ENCODE assay signal across 9 cellular contexts in the genomic region with DNA sequence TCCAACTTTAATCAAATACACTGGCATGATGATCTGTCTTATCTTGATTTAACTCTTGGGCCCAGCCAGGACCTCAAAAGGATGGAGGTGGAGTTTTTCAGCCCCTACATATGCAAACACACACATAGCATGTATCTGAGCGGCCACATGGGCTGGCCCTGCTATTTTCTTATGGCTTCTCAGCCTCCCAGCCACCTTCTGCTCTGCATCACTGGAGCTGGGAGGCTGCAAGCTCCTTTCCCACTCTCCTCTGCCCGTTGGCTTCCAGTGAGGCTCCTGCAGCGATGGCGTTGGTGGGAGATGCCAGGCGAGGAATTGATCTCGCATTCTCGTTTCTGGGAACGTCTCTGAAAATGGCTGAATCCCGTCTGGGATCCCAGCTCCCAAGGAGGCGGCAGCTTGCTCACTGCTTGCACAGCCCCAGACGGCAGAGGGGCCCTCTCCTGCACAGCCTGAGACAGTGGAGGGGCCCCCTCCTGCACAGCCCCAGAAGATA. TPM values are rescaled to one million over a fixed set of nuclear protein-coding genes. Genes with fewer than 3 reads are reported as not detected.
A peak's percentile ranks its signal among the peaks of the same experiment; 100 is the strongest.
DNase-seq lines count a peak whose midpoint lies in the region; ATAC-seq, FAIRE-seq and TF ChIP-seq lines count a peak whose summit lies in the region.
"Had no signal": no experiment of that assay in that cellular context is flagged by ENCODE, and none has a peak within 500 bp of the region (broad histone marks: within the 10 kb centered on the region; RNA-seq: fewer than 3 reads in every experiment).

No MANE protein-coding gene starts in this region.

- H3K4me3 ChIP-seq in A549 = no peak overlapping the region; the same call in 2 of the 3 replicates
- no peak overlapping the region for H3K4me3 ChIP-seq in mucosa of descending colon

- no peak for TF ChIP-seq CTCF in A549 (IDR thresholded peaks at IDR 0.05)
- TF ChIP-seq CTCF in natural killer cell (IDR thresholded peaks at IDR 0.05) = no peak
- TF ChIP-seq CTCF in mucosa of descending colon (IDR thresholded peaks at IDR 0.05) = no peak

- CTCF ChIA-PET in A549 (lab: Yijun Ruan, JAX) = interaction anchor here (0.8 to 2.3 kb wide), 4 partner anchors 11 to 36 kb away, joined by 3 to 6 read pairs (median 6); no protein-coding TSS in a partner anchor

- H3K36me3 Mint-ChIP-seq in IgD-negative memory B cell (peaks cover 9% of the 10 kb centered on the region), natural killer cell (no peaks in the 10 kb centered on the region)

- DNase-seq in A549 (ENCODE audit: low read depth in 1 of 2, low spot score in 1 of 2) = no peak
- no peak for DNase-seq in natural killer cell
- no peak for DNase-seq in mucosa of descending colon
- no peak for DNase-seq in activated effector memory CD4-positive, alpha-beta T cell treated with anti-CD3 and anti-CD28 coated beads, Interleukin-2, amount 50 U/mL, for 16 hours
- DNase-seq in CD1c-positive myeloid dendritic cell (ENCODE audit: extremely low spot score) = no peak
- DNase-seq in GM19240 (ENCODE audit: insufficient read length, low spot score) = no peak
- DNase-seq: NCI-H526 treated with DMSO at 0.1 percent for 48 hours had no signal

- H3K4me3 Mint-ChIP-seq in IgD-negative memory B cell (peak overlapping the region; percentile 37 to 96 (median 93)), natural killer cell (peak overlapping the region; percentile 92)

- peaks cover 2% of the 10 kb centered on the region for H3K36me3 ChIP-seq in mucosa of descending colon (ENCODE audit: low read depth)

- POLR2A ChIA-PET in A549 (lab: Yijun Ruan, JAX) = no interaction called here

- H3K4me2 ChIP-seq in A549 = peak overlapping the region; percentile 79

- H3K27ac ChIP-seq in A549 = peak overlapping the region; percentile 87 to 99; a peak in 4 of 6 replicates
- H3K27ac ChIP-seq in cingulate gyrus (ENCODE audit: low read depth, low read length) = peak overlapping the region; percentile 89

- no peak for FAIRE-seq in A549 (lab: Jason Lieb, UNC)

- no peak for ATAC-seq in A549
- ATAC-seq in natural killer cell = no peak
- no peak for ATAC-seq in mucosa of descending colon

- H3K9me3 ChIP-seq in A549 (no peaks in the 10 kb centered on the region), mucosa of descending colon (no peaks in the 10 kb centered on the region)

- TF ChIP-seq RAD21 in A549 (conservative IDR thresholded peaks at IDR 0.05 in 1 of 2, IDR thresholded peaks at IDR 0.05 in 1 of 2) = no peak

- H3K4me1 ChIP-seq in A549 (peaks cover 12% of the 10 kb centered on the region), mucosa of descending colon (ENCODE audit: low read depth) (peaks cover 24% of the 10 kb centered on the region)

- H3K4me1 Mint-ChIP-seq in IgD-negative memory B cell = peaks cover 25 to 35% (median 33%) of the 10 kb centered on the region in 3 donors
- H3K4me1 Mint-ChIP-seq in natural killer cell = peaks cover 6 to 28% of the 10 kb centered on the region in 2 donors

- TF ChIP-seq POLR2A in A549 (IDR thresholded peaks at IDR 0.05; ENCODE audit: low read length) = no peak

- H3K9me3 Mint-ChIP-seq in IgD-negative memory B cell = peaks cover 0 to 3% (median 0%) of the 10 kb centered on the region in 3 donors
- no peaks in the 10 kb centered on the region for H3K9me3 Mint-ChIP-seq in natural killer cell

- intact Hi-C loops in natural killer cell (cut with micrococcal nuclease) (loop anchor here (1.0 to 5.0 kb wide), 4 partner anchors 28 to 170 kb away; a partner anchor contains a TSS), mucosa of descending colon (cut with DNase I, micrococcal nuclease) (no loop called here)

- H3K27ac Mint-ChIP-seq in IgD-negative memory B cell = peak overlapping the region; percentile 93 to 100 (median 98)
- peak overlapping the region; percentile 95 for H3K27ac Mint-ChIP-seq in natural killer cell

- 90% methylated on average over 6 of the region's 11 CpGs for WGBS in A549 (ENCODE audit: missing lambda C conversion rate)

- no peak for TF ChIP-seq EP300 in A549 (IDR thresholded peaks at IDR 0.05)

- H3K27me3 Mint-ChIP-seq in IgD-negative memory B cell = no peaks in the 10 kb centered on the region
- H3K27me3 Mint-ChIP-seq in natural killer cell (ENCODE audit: low read depth in 2 of 2) = no peaks in the 10 kb centered on the region

TF ChIP-seq in A549, 52 proteins besides CTCF, POLR2A, EP300 and RAD21:
- TF ChIP-seq SMC3 (IDR thresholded peaks at IDR 0.05) = no peak
- no peak for TF ChIP-seq JUN (IDR thresholded peaks at IDR 0.05)
- no peak for TF ChIP-seq ZC3H11A (IDR thresholded peaks at IDR 0.05)
- TF ChIP-seq, protein P1, sequence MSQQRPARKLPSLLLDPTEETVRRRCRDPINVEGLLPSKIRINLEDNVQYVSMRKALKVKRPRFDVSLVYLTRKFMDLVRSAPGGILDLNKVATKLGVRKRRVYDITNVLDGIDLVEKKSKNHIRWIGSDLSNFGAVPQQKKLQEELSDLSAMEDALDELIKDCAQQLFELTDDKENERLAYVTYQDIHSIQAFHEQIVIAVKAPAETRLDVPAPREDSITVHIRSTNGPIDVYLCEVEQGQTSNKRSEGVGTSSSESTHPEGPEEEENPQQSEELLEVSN (IDR thresholded peaks at IDR 0.05; ENCODE audit: borderline replicate concordance, low read depth) = no peak
- TF ChIP-seq HEYL (CRISPR knock-in tag; IDR thresholded peaks at IDR 0.05) = no peak
- TF ChIP-seq KDM1A (IDR thresholded peaks at IDR 0.05; ENCODE audit: low read depth) = no peak
- no peak for TF ChIP-seq KDM5A (IDR thresholded peaks at IDR 0.05)
- TF ChIP-seq CHD2 (IDR thresholded peaks at IDR 0.05; ENCODE audit: low read length, partially characterized antibody) = no peak
- TF ChIP-seq, protein P2, sequence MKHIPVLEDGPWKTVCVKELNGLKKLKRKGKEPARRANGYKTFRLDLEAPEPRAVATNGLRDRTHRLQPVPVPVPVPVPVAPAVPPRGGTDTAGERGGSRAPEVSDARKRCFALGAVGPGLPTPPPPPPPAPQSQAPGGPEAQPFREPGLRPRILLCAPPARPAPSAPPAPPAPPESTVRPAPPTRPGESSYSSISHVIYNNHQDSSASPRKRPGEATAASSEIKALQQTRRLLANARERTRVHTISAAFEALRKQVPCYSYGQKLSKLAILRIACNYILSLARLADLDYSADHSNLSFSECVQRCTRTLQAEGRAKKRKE (CRISPR knock-in tag; IDR thresholded peaks at IDR 0.05; ENCODE audit: low read depth) = no peak
- TF ChIP-seq HOXA7 (CRISPR knock-in tag; IDR thresholded peaks at IDR 0.05) = no peak

RNA-seq across cellular contexts. Expression of a gene that starts 1.7 kb away (rescaled TPM):
- polyA plus RNA-seq in A549 (2011; rRNA removed) (4.4 and 6.6 TPM in 2 replicates), A549 (2017; fragmentation: RNase III; extraction: RNeasy Plus Mini Kit Qiagen cat#74134 plus additional on column Dnase treatment) (14.7 to 17.4 TPM (median 16.4 TPM) in 3 replicates), IgD-negative memory B cell (20.3 TPM)
- polyA plus RNA-seq in A549 (2012; cell fraction: cytosol; rRNA removed) = 14.3 and 19.8 TPM in 2 replicates
- polyA plus RNA-seq in A549 (2012; cell fraction: nucleus; rRNA removed) = 29.8 and 31.3 TPM in 2 replicates
- 4.5 and 5.9 TPM in 2 replicates for polyA minus RNA-seq in A549 (2011; rRNA and poly(A)+ RNA removed)
- total RNA-seq in natural killer cell (10 to 100 TPM; 11.3 to 15.1 (median 11.6) TPM), mucosa of descending colon (10 to 100 TPM; 45.2 to 65.5 (median 48.3) TPM)

RNA-seq across cellular contexts. Expression of a gene that starts 28.7 kb away (rescaled TPM):
- polyA plus RNA-seq in A549 (2011; rRNA removed) (0.16 and 0.29 TPM in 2 replicates), A549 (2017; fragmentation: RNase III; extraction: RNeasy Plus Mini Kit Qiagen cat#74134 plus additional on column Dnase treatment) (0.22 to 0.31 TPM (median 0.25 TPM) in 3 replicates), IgD-negative memory B cell (63.3 TPM)
- polyA plus RNA-seq in A549 (2012; cell fraction: cytosol; rRNA removed) = 0.16 and 0.25 TPM in 2 replicates
- 1.2 and 1.6 TPM in 2 replicates for polyA plus RNA-seq in A549 (2012; cell fraction: nucleus; rRNA removed)
- polyA minus RNA-seq in A549 (2011; rRNA and poly(A)+ RNA removed) = 0.29 and 0.34 TPM in 2 replicates
- total RNA-seq in natural killer cell (100 to 1,000 TPM; 228 to 266 (median 262) TPM), mucosa of descending colon (100 to 1,000 TPM; 143 to 206 (median 146) TPM)

RNA-seq across cellular contexts. Expression of a gene that starts 47.9 kb away (rescaled TPM):
- polyA plus RNA-seq in A549 (2011; rRNA removed) (not detected in 2 replicates), A549 (2017; fragmentation: RNase III; extraction: RNeasy Plus Mini Kit Qiagen cat#74134 plus additional on column Dnase treatment) (not detected in 3 replicates), IgD-negative memory B cell (5.8 TPM)
- 0.09 TPM in 1 of 2 replicates, not detected in the other for polyA plus RNA-seq in A549 (2012; cell fraction: cytosol; rRNA removed)
- 0.17 TPM in 1 of 2 replicates, not detected in the other for polyA plus RNA-seq in A549 (2012; cell fraction: nucleus; rRNA removed)
- not detected in 2 replicates for polyA minus RNA-seq in A549 (2011; rRNA and poly(A)+ RNA removed)
- total RNA-seq in natural killer cell (1 to 10 TPM in 2 of 3 donors, not detected in 1; 1.3 to 2.0 TPM), mucosa of descending colon (10 to 100 TPM in 1 of 3 donors, 1 to 10 TPM in 2; 4.2 to 10.9 (median 9.4) TPM)

RNA-seq across cellular contexts. Expression of a gene that starts 54.8 kb away (rescaled TPM):
- polyA plus RNA-seq in A549 (2011; rRNA removed) = not detected in 2 replicates
- polyA plus RNA-seq in A549 (2012; cell fraction: cytosol; rRNA removed) = not detected in 2 replicates
- polyA plus RNA-seq in A549 (2012; cell fraction: nucleus; rRNA removed) = 0.04 and 0.07 TPM in 2 replicates
- not detected in 3 replicates for polyA plus RNA-seq in A549 (2017; fragmentation: RNase III; extraction: RNeasy Plus Mini Kit Qiagen cat#74134 plus additional on column Dnase treatment)
- polyA minus RNA-seq in A549 (2011; rRNA and poly(A)+ RNA removed) = not detected in 2 replicates
- polyA plus RNA-seq in IgD-negative memory B cell = not detected
- not detected for total RNA-seq in natural killer cell
- 1 to 10 TPM; 1.3 to 7.8 (median 1.6) TPM for total RNA-seq in mucosa of descending colon

RNA-seq across cellular contexts. Expression of a gene that starts 58.5 kb away (rescaled TPM):
- polyA plus RNA-seq in A549 (2011; rRNA removed) (8.1 and 8.3 TPM in 2 replicates), A549 (2017; fragmentation: RNase III; extraction: RNeasy Plus Mini Kit Qiagen cat#74134 plus additional on column Dnase treatment) (13.4 to 16.1 TPM (median 13.8 TPM) in 3 replicates), IgD-negative memory B cell (19.4 TPM)
- polyA plus RNA-seq in A549 (2012; cell fraction: cytosol; rRNA removed) = 14.2 and 14.9 TPM in 2 replicates
- polyA plus RNA-seq in A549 (2012; cell fraction: nucleus; rRNA removed) = 61.3 and 73.3 TPM in 2 replicates
- 13.1 and 27.0 TPM in 2 replicates for polyA minus RNA-seq in A549 (2011; rRNA and poly(A)+ RNA removed)
- total RNA-seq in natural killer cell (10 to 100 TPM; 48.2 to 75.7 (median 61.8) TPM), mucosa of descending colon (10 to 100 TPM; 28.1 to 51.6 (median 44.7) TPM)
